In genomic region chr5:112862085-112862484, GRCh38 we compare ENCODE assay signal across 8 cellular contexts. TPM values are rescaled to one million over a fixed set of nuclear protein-coding genes. Genes with fewer than 3 reads are reported as not detected.
DNase-seq lines count a peak whose midpoint lies in the region; ATAC-seq and TF ChIP-seq lines count a peak whose summit lies in the region.

No MANE protein-coding gene starts in this region.

- H3K4me1 ChIP-seq in thoracic aorta (ENCODE audit: control insufficient read depth in 1 of 2, low read depth in 2 of 2), result peaks cover 16 to 26% of the 10 kb centered on the region in 2 donors

- H3K4me3 Mint-ChIP-seq in activated CD4-positive, alpha-beta T cell treated with anti-CD3 and anti-CD28 coated beads, Interleukin-2, amount 10 ng/mL, durations not matched to agents 24 days and 14 days, result peak overlapping the region; percentile 95
- peak overlapping the region; percentile 95 for H3K4me3 Mint-ChIP-seq in activated CD8-positive, alpha-beta T cell treated with anti-CD3 and anti-CD28 coated beads, Interleukin-2, amount 10 ng/mL, durations not matched to agents 7 days and 5 days
- peak overlapping the region; percentile 94 to 99 (median 96) for H3K4me3 Mint-ChIP-seq in immature natural killer cell

- POLR2A ChIA-PET in activated CD8-positive, alpha-beta T cell treated with anti-CD3 and anti-CD28 coated beads, Interleukin-2, amount 10 ng/mL, durations not matched to agents 7 days and 5 days (lab: Charles Lee), result interaction anchor here (0.7 to 0.9 kb wide), 2 partner anchors 24 to 58 kb away, joined by 3 read pairs; no protein-coding TSS in a partner anchor

- CTCF ChIA-PET in activated CD8-positive, alpha-beta T cell treated with anti-CD3 and anti-CD28 coated beads, Interleukin-2, amount 10 ng/mL, durations not matched to agents 7 days and 5 days (lab: Charles Lee), result interaction anchor here (1.3 to 1.4 kb wide), 2 partner anchors 14 to 17 kb away, joined by 4 to 5 read pairs; no protein-coding TSS in a partner anchor

- H3K9me3 Mint-ChIP-seq in activated CD4-positive, alpha-beta T cell treated with anti-CD3 and anti-CD28 coated beads, Interleukin-2, amount 10 ng/mL, durations not matched to agents 24 days and 14 days, result peaks cover 4% of the 10 kb centered on the region
- H3K9me3 Mint-ChIP-seq in activated CD8-positive, alpha-beta T cell treated with anti-CD3 and anti-CD28 coated beads, Interleukin-2, amount 10 ng/mL, durations not matched to agents 7 days and 5 days (ENCODE audit: insufficient read depth), result no peaks in the 10 kb centered on the region
- H3K9me3 Mint-ChIP-seq in immature natural killer cell, result no peaks in the 10 kb centered on the region

- no peak for DNase-seq in activated CD4-positive, alpha-beta T cell treated with anti-CD3 and anti-CD28 coated beads, Interleukin-2, amount 10 ng/mL, durations not matched to agents 24 days and 14 days
- no peak for DNase-seq in activated CD4-positive, alpha-beta T cell treated with anti-CD3 and anti-CD28 coated beads for 1 hour
- DNase-seq in activated CD8-positive, alpha-beta T cell treated with anti-CD3 and anti-CD28 coated beads, Interleukin-2, amount 10 ng/mL, durations not matched to agents 7 days and 5 days, result no peak
- DNase-seq in immature natural killer cell (no peak), thoracic aorta (ENCODE audit: low spot score) (no peak), NCI-H524 treated with DMSO at 0.1 percent for 48 hours (lab: John Stamatoyannopoulos, UW) (no peak), NCI-H446 treated with DMSO at 0.1 percent for 48 hours (lab: John Stamatoyannopoulos, UW) (no peak), HUDEP-2 (lab: John Stamatoyannopoulos, UW; ENCODE audit: unreplicated experiment in 76 of 76) (no peak)

- H3K36me3 Mint-ChIP-seq in activated CD4-positive, alpha-beta T cell treated with anti-CD3 and anti-CD28 coated beads, Interleukin-2, amount 10 ng/mL, durations not matched to agents 24 days and 14 days (ENCODE audit: low read depth), result peaks cover 42% of the 10 kb centered on the region
- H3K36me3 Mint-ChIP-seq in activated CD8-positive, alpha-beta T cell treated with anti-CD3 and anti-CD28 coated beads, Interleukin-2, amount 10 ng/mL, durations not matched to agents 7 days and 5 days (ENCODE audit: low read depth), result peaks cover 46% of the 10 kb centered on the region
- peaks cover under 1 to 10% (median under 1%) of the 10 kb centered on the region in 3 donors for H3K36me3 Mint-ChIP-seq in immature natural killer cell

- H3K27me3 Mint-ChIP-seq in activated CD4-positive, alpha-beta T cell treated with anti-CD3 and anti-CD28 coated beads, Interleukin-2, amount 10 ng/mL, durations not matched to agents 24 days and 14 days, result peaks cover 10% of the 10 kb centered on the region
- peaks cover 11% of the 10 kb centered on the region for H3K27me3 Mint-ChIP-seq in activated CD8-positive, alpha-beta T cell treated with anti-CD3 and anti-CD28 coated beads, Interleukin-2, amount 10 ng/mL, durations not matched to agents 7 days and 5 days (ENCODE audit: low read depth)
- H3K27me3 Mint-ChIP-seq in immature natural killer cell (ENCODE audit: low read depth in 3 of 3), result peaks cover 0 to 7% (median 3%) of the 10 kb centered on the region in 3 donors

- peak overlapping the region; percentile 88 for H3K4me3 ChIP-seq in thoracic aorta

- intact Hi-C loops in activated CD4-positive, alpha-beta T cell treated with anti-CD3 and anti-CD28 coated beads, Interleukin-2, amount 10 ng/mL, durations not matched to agents 24 days and 14 days (cut with micrococcal nuclease), result loop anchor here (5.0 kb wide), 1 partner anchor 155 kb away; no protein-coding TSS in a partner anchor

- peaks cover 11% of the 10 kb centered on the region for H3K36me3 ChIP-seq in thoracic aorta

- no peak for TF ChIP-seq CTCF in thoracic aorta (IDR thresholded peaks at IDR 0.05)

- H3K27me3 ChIP-seq in thoracic aorta (replicated peaks; ENCODE audit: insufficient read depth), result no peaks in the 10 kb centered on the region

- peaks cover 24% of the 10 kb centered on the region for H3K4me1 Mint-ChIP-seq in activated CD4-positive, alpha-beta T cell treated with anti-CD3 and anti-CD28 coated beads, Interleukin-2, amount 10 ng/mL, durations not matched to agents 24 days and 14 days
- peaks cover 42% of the 10 kb centered on the region for H3K4me1 Mint-ChIP-seq in activated CD8-positive, alpha-beta T cell treated with anti-CD3 and anti-CD28 coated beads, Interleukin-2, amount 10 ng/mL, durations not matched to agents 7 days and 5 days (ENCODE audit: low read depth)
- H3K4me1 Mint-ChIP-seq in immature natural killer cell, result peaks cover 34 to 51% of the 10 kb centered on the region in 2 donors

- H3K27ac Mint-ChIP-seq in activated CD4-positive, alpha-beta T cell treated with anti-CD3 and anti-CD28 coated beads, Interleukin-2, amount 10 ng/mL, durations not matched to agents 24 days and 14 days, result peak overlapping the region; percentile 29
- H3K27ac Mint-ChIP-seq in activated CD8-positive, alpha-beta T cell treated with anti-CD3 and anti-CD28 coated beads, Interleukin-2, amount 10 ng/mL, durations not matched to agents 7 days and 5 days, result peak overlapping the region; percentile 93
- peak overlapping the region; percentile 92 to 99 (median 98) for H3K27ac Mint-ChIP-seq in immature natural killer cell

- peak overlapping the region; percentile 71 to 77 for H3K27ac ChIP-seq in thoracic aorta

- H3K9me3 ChIP-seq in thoracic aorta, result no peaks in the 10 kb centered on the region

- no peak for ATAC-seq in activated CD8-positive, alpha-beta T cell treated with anti-CD3 and anti-CD28 coated beads, Interleukin-2, amount 10 ng/mL, durations not matched to agents 7 days and 5 days
- ATAC-seq in thoracic aorta (ENCODE audit: insufficient number of reproducible peaks, low FRiP score, low read depth), result no peak

RNA-seq across cellular contexts. Expression of gene SRP19, which starts 1.0 kb away (rescaled TPM):
- total RNA-seq in activated CD4-positive, alpha-beta T cell treated with anti-CD3 and anti-CD28 coated beads, Interleukin-2, amount 10 ng/mL, durations not matched to agents 24 days and 14 days, result 67.4 and 74.3 TPM in 2 replicates
- 10 to 100 TPM; 51.2 to 56.6 TPM for total RNA-seq in activated CD8-positive, alpha-beta T cell treated with anti-CD3 and anti-CD28 coated beads, Interleukin-2, amount 10 ng/mL, durations not matched to agents 7 days and 5 days
- 100 to 1,000 TPM; 109 to 176 (median 154) TPM for polyA plus RNA-seq in immature natural killer cell
- 10 to 100 TPM; 35.9 to 46.9 TPM for total RNA-seq in thoracic aorta

RNA-seq across cellular contexts. Expression of gene REEP5, which starts 59.9 kb away (rescaled TPM):
- 74.4 and 75.3 TPM in 2 replicates for total RNA-seq in activated CD4-positive, alpha-beta T cell treated with anti-CD3 and anti-CD28 coated beads, Interleukin-2, amount 10 ng/mL, durations not matched to agents 24 days and 14 days
- total RNA-seq in activated CD8-positive, alpha-beta T cell treated with anti-CD3 and anti-CD28 coated beads, Interleukin-2, amount 10 ng/mL, durations not matched to agents 7 days and 5 days, result 10 to 100 TPM; 77.6 to 85.0 TPM
- polyA plus RNA-seq in immature natural killer cell, result 100 to 1,000 TPM in 2 of 3 donors, 10 to 100 TPM in 1; 94.8 to 148 (median 103) TPM
- 100 to 1,000 TPM in 1 of 2 donors, 10 to 100 TPM in 1; 80.4 to 110 TPM for total RNA-seq in thoracic aorta

Comparison
In these comparisons a context has a peak if more than half of its experiments do, and no peak if none do; other contexts are left out.
1. H3K27ac Mint-ChIP-seq: peak in every context shown above with its lines; median percentile 98 in immature natural killer cell; 93 in activated CD8-positive, alpha-beta T cell treated with anti-CD3 and anti-CD28 coated beads, Interleukin-2, amount 10 ng/mL, durations not matched to agents 7 days and 5 days; 29 in activated CD4-positive, alpha-beta T cell treated with anti-CD3 and anti-CD28 coated beads, Interleukin-2, amount 10 ng/mL, durations not matched to agents 24 days and 14 days.